26 cellular contexts compared by ENCODE assay signal in genomic region chr19:2226051-2226839, GRCh38. TPM values are rescaled to one million over a fixed set of nuclear protein-coding genes. Genes with fewer than 3 reads are reported as not detected.
"Had no signal": no experiment of that assay in that cellular context is flagged by ENCODE, and none has a peak within 500 bp of the region (broad histone marks: within the 10 kb centered on the region; RNA-seq: fewer than 3 reads in every experiment).

No MANE protein-coding gene starts in this region.

- H3K27ac ChIP-seq: foreskin keratinocyte, lower lobe of right lung, neutrophil, thoracic aorta, upper lobe of left lung had no signal

- H3K27ac Mint-ChIP-seq: activated B cell treated with CpG ODN at 0.5 μM for 24 hours; activated T-helper 1 cell treated with anti-CD3 and anti-CD28 coated beads, Interleukin-12 subunit alpha, Interleukin-12 subunit beta, Interleukin-2, Interleukin-4 antibody, amounts not matched to agents 30 ng/mL and 10 ng/mL and 1 ng/mL, durations not matched to agents 14 hours and 24 hours and 36 hours; endodermal cell; natural killer cell; T-helper 2 cell treated with Interferon-gamma antibody and Interleukin-4, amounts not matched to agents 5 μg/mL and 100 μg/mL, for 36 hours had no signal

- H3K4me3 ChIP-seq: dorsolateral prefrontal cortex, lower lobe of right lung, pancreas, smooth muscle cell, thoracic aorta, upper lobe of left lung had no signal

- ATAC-seq: activated naive CD4-positive, alpha-beta T cell treated with anti-CD3 and anti-CD28 coated beads, Interleukin-2, amount 50 U/mL, for 72 hours; foreskin keratinocyte; lower lobe of right lung; natural killer cell; pancreas; sciatic nerve had no signal

- H3K36me3 Mint-ChIP-seq: natural killer cell had no signal

- H3K27me3 ChIP-seq: dorsolateral prefrontal cortex, foreskin keratinocyte, neutrophil, pancreas, upper lobe of left lung had no signal

- H3K4me3 Mint-ChIP-seq: activated B cell treated with CpG ODN at 0.5 μM for 24 hours; activated T-helper 1 cell treated with anti-CD3 and anti-CD28 coated beads, Interleukin-12 subunit alpha, Interleukin-12 subunit beta, Interleukin-2, Interleukin-4 antibody, amounts not matched to agents 30 ng/mL and 10 ng/mL and 1 ng/mL, durations not matched to agents 14 hours and 24 hours and 36 hours; endodermal cell; natural killer cell; T-helper 2 cell treated with Interferon-gamma antibody and Interleukin-4, amounts not matched to agents 5 μg/mL and 100 μg/mL, for 36 hours had no signal

- H3K9me3 Mint-ChIP-seq: activated B cell treated with CpG ODN at 0.5 μM for 24 hours; activated naive CD4-positive, alpha-beta T cell treated with anti-CD3 and anti-CD28 coated beads, Interleukin-2, amount 50 U/mL, for 72 hours; activated T-helper 1 cell treated with anti-CD3 and anti-CD28 coated beads, Interleukin-12 subunit alpha, Interleukin-12 subunit beta, Interleukin-2, Interleukin-4 antibody, amounts not matched to agents 30 ng/mL and 10 ng/mL and 1 ng/mL, durations not matched to agents 14 hours and 24 hours and 36 hours; endodermal cell; natural killer cell; T-helper 2 cell treated with Interferon-gamma antibody and Interleukin-4, amounts not matched to agents 5 μg/mL and 100 μg/mL, for 36 hours had no signal

- DNase-seq: activated B cell treated with CpG ODN at 0.5 μM for 24 hours; activated CD4-positive, alpha-beta T cell treated with anti-CD3 and anti-CD28 coated beads for 4 hours; activated gamma-delta T cell treated with Interleukin-2 at 50 U/mL for 16 hours; amniotic stem cell; endodermal cell; foreskin keratinocyte; glutamatergic neuron; hippocampal formation; islet precursor cell; lower lobe of right lung; natural killer cell; stimulated activated CD4-positive, alpha-beta T cell treated with anti-CD3 and anti-CD28 coated beads, Interleukin-4, amount 100 ng/mL, for 1 hour had no signal

- FAIRE-seq: pancreas, TTC549 had no signal

- H3K27me3 Mint-ChIP-seq: activated B cell treated with CpG ODN at 0.5 μM for 24 hours had no signal

- H3K9me3 ChIP-seq: lower lobe of right lung, neutrophil, pancreas, thoracic aorta, upper lobe of left lung had no signal

- H3K4me1 Mint-ChIP-seq: endodermal cell had no signal

- H3K4me2 ChIP-seq: smooth muscle cell had no signal

- H3K4me1 ChIP-seq: foreskin keratinocyte, lower lobe of right lung, pancreas, upper lobe of left lung had no signal

RNA-seq across cellular contexts. Expression of gene JSRP1, which starts 30.0 kb away (rescaled TPM):
- total RNA-seq: activated T-helper 1 cell treated with anti-CD3 and anti-CD28 coated beads, Interleukin-12 subunit alpha, Interleukin-12 subunit beta, Interleukin-2, Interleukin-4 antibody, amounts not matched to agents 30 ng/mL and 10 ng/mL and 1 ng/mL, durations not matched to agents 14 hours and 24 hours and 36 hours; fibroblast of lung; foreskin keratinocyte; lower lobe of right lung; sciatic nerve; smooth muscle cell; thoracic aorta had no signal
- polyA plus RNA-seq: fibroblast of lung, smooth muscle cell had no signal

RNA-seq across cellular contexts. Expression of gene PEAK3, which starts 55.7 kb away (rescaled TPM):
- total RNA-seq: activated naive CD4-positive, alpha-beta T cell treated with anti-CD3 and anti-CD28 coated beads, Interleukin-2, amount 50 U/mL, for 72 hours; endodermal cell; epithelial cell of proximal tubule; fibroblast of lung; foreskin keratinocyte; pulmonary artery endothelial cell; smooth muscle cell had no signal
- polyA plus RNA-seq: fibroblast of lung, foreskin keratinocyte had no signal
